ENCODE assay signal across 8 cellular contexts in genomic region chr4:38062088-38062893, GRCh38.
DNase-seq lines count a peak whose midpoint lies in the region; ATAC-seq and TF ChIP-seq lines count a peak whose summit lies in the region.

No MANE protein-coding gene starts in this region.

- peaks cover 0 to 15% of the 10 kb centered on the region in 2 donors for H3K36me3 Mint-ChIP-seq in naive B cell
- H3K36me3 Mint-ChIP-seq in stimulated activated effector memory CD8-positive, alpha-beta T cell treated with anti-CD3 and anti-CD28 coated beads, Interleukin-12 subunit alpha, Interleukin-12 subunit beta, amount 100 ng/mL, for 72 hours = peaks cover 12% of the 10 kb centered on the region

- no peaks in the 10 kb centered on the region for H3K27me3 Mint-ChIP-seq in naive B cell

- H3K4me3 Mint-ChIP-seq in naive B cell = peak overlapping the region in 5 of 8 donors; percentile 23 to 80 (median 69)
- H3K4me3 Mint-ChIP-seq in stimulated activated effector memory CD8-positive, alpha-beta T cell treated with anti-CD3 and anti-CD28 coated beads, Interleukin-12 subunit alpha, Interleukin-12 subunit beta, amount 100 ng/mL, for 72 hours = peak overlapping the region; percentile 54

- no peaks in the 10 kb centered on the region for H3K79me2 ChIP-seq in OCI-LY1 (ENCODE audit: insufficient read depth, low read length)

- H3K4me2 ChIP-seq in OCI-LY1 (ENCODE audit: low read length) = no peak overlapping the region

- peaks cover 7% of the 10 kb centered on the region for H3K4me1 ChIP-seq in OCI-LY1 (ENCODE audit: insufficient read depth, low read length, severe bottlenecking)

- H3K9me3 ChIP-seq in OCI-LY1 (ENCODE audit: low read length) = no peaks in the 10 kb centered on the region

- H3K36me3 ChIP-seq in OCI-LY1 (ENCODE audit: insufficient read depth, low read length) = peaks cover 97% of the 10 kb centered on the region

- H3F3A ChIP-seq in OCI-LY1 (ENCODE audit: insufficient read depth, low read length) = no peaks in the 10 kb centered on the region; the same call in 1 of the 2 replicates

- H2AFZ ChIP-seq in OCI-LY1 (ENCODE audit: low read length) = no peak overlapping the region

- H3K4me1 Mint-ChIP-seq in naive B cell = peaks cover 4 to 15% (median 12%) of the 10 kb centered on the region in 3 donors
- peaks cover 15% of the 10 kb centered on the region for H3K4me1 Mint-ChIP-seq in stimulated activated effector memory CD8-positive, alpha-beta T cell treated with anti-CD3 and anti-CD28 coated beads, Interleukin-12 subunit alpha, Interleukin-12 subunit beta, amount 100 ng/mL, for 72 hours

- H3K9me2 ChIP-seq in OCI-LY1 (ENCODE audit: low read depth, low read length) = no peaks in the 10 kb centered on the region

- no peaks in the 10 kb centered on the region for H3K9me3 Mint-ChIP-seq in naive B cell
- H3K9me3 Mint-ChIP-seq in stimulated activated effector memory CD8-positive, alpha-beta T cell treated with anti-CD3 and anti-CD28 coated beads, Interleukin-12 subunit alpha, Interleukin-12 subunit beta, amount 100 ng/mL, for 72 hours = no peaks in the 10 kb centered on the region

- DNase-seq in EL (peak; percentile 73), activated T-cell treated with anti-CD3 and anti-CD28 coated beads for 24 hours (ENCODE audit: low read depth) (peak; percentile 45), erythroblast (lab: John Stamatoyannopoulos, UW) (peak; percentile 77 to 87), naive B cell (peak; percentile 14)
- peak; percentile 49 to 71 for DNase-seq in stimulated activated effector memory CD8-positive, alpha-beta T cell treated with anti-CD3 and anti-CD28 coated beads, Interleukin-12 subunit alpha, Interleukin-12 subunit beta, amount 100 ng/mL, for 72 hours (ENCODE audit: low spot score in 2 of 2)

- ATAC-seq in HG03196 (IDR thresholded peaks at IDR 0.05; ENCODE audit: unreplicated experiment) (peak; percentile 71), naive B cell (ENCODE audit: low read depth in 2 of 2) (peak; percentile 67 to 70), GM18870 (IDR thresholded peaks at IDR 0.05; ENCODE audit: unreplicated experiment) (no peak)
- peak; percentile 63 for ATAC-seq in stimulated activated effector memory CD8-positive, alpha-beta T cell treated with anti-CD3 and anti-CD28 coated beads, Interleukin-12 subunit alpha, Interleukin-12 subunit beta, amount 100 ng/mL, for 72 hours

- H3K27ac Mint-ChIP-seq in naive B cell = peak overlapping the region in 4 of 6 donors; percentile 54 to 64 (median 57)
- no peak overlapping the region for H3K27ac Mint-ChIP-seq in stimulated activated effector memory CD8-positive, alpha-beta T cell treated with anti-CD3 and anti-CD28 coated beads, Interleukin-12 subunit alpha, Interleukin-12 subunit beta, amount 100 ng/mL, for 72 hours

- H3K4me3 ChIP-seq in OCI-LY1 (ENCODE audit: low read depth, low read length, poor library complexity, severe bottlenecking) = no peak overlapping the region

- H3K27me3 ChIP-seq in OCI-LY1 (ENCODE audit: insufficient read depth, low read length) = no peaks in the 10 kb centered on the region

- H4K20me1 ChIP-seq in OCI-LY1 (ENCODE audit: insufficient read depth, low read length) = no peaks in the 10 kb centered on the region

- H3K9ac ChIP-seq in OCI-LY1 (ENCODE audit: low read length) = no peak overlapping the region

- TF ChIP-seq POLR2A in erythroblast (IDR thresholded peaks at IDR 0.05; ENCODE audit: low read length) = no peak

- H3K27ac ChIP-seq in OCI-LY1 (ENCODE audit: low read depth, low read length, poor library complexity, severe bottlenecking) = no peak overlapping the region

- peak; percentile 85 for TF ChIP-seq CTCF in OCI-LY1 (IDR thresholded peaks at IDR 0.05; ENCODE audit: low read length)

Comparison
In these comparisons a context has a peak if more than half of its experiments do, and no peak if none do; other contexts are left out.
1. DNase-seq: peak in every context shown above with its lines; median percentile 82 in erythroblast; 73 in EL; 60 in stimulated activated effector memory CD8-positive, alpha-beta T cell treated with anti-CD3 and anti-CD28 coated beads, Interleukin-12 subunit alpha, Interleukin-12 subunit beta, amount 100 ng/mL, for 72 hours; 45 in activated T-cell treated with anti-CD3 and anti-CD28 coated beads for 24 hours; 14 in naive B cell.